Comparison of ENCODE assay signal across 1 cellular context in the genomic region with DNA sequence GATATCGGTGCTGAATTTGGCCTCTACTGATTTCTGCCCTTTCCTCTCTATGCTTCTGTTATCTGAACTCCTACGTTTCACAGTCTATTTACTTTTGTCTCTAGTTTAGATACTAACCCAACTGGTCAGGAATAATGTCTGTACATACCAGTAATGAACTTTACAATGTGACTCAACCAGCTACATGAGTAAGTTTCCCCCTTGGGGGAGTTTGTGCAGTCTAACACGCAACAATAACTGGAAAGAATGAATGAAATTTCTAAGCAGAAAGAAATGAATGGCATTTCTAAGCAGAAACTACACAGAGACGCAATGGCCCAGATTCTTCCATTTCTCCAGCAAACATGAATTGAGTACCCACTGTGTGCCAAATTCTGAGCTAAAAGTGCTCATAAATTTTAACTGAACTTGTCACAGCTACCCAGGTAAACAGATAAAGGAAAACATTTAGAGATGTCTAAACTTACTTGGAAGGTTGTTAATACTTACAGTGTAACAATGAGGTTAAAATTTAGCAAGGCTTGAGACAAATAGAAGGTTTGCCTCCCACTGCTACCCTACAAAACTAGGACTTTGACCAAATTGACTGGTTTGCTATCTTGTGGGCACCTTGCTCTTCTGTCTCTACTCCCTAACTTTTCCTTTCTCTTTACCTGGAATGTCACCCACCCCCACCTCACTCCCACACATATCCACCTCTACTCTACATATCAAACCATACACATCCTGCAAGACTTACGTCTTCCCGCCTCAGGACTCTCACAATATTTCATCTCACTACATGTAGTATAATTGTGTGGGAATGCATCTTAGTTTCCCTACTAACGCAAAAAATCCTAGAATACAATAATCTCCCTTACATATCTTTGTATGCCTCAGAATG.
TF ChIP-seq lines count a peak whose summit lies in the region.

No MANE protein-coding gene starts in this region.

TF ChIP-seq in A549, 52 proteins besides CTCF, POLR2A, EP300 and RAD21 (continued from another document):
- TF ChIP-seq, protein P1, sequence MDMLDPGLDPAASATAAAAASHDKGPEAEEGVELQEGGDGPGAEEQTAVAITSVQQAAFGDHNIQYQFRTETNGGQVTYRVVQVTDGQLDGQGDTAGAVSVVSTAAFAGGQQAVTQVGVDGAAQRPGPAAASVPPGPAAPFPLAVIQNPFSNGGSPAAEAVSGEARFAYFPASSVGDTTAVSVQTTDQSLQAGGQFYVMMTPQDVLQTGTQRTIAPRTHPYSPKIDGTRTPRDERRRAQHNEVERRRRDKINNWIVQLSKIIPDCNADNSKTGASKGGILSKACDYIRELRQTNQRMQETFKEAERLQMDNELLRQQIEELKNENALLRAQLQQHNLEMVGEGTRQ (IDR thresholded peaks at IDR 0.05), result no peak
- TF ChIP-seq, protein P2, sequence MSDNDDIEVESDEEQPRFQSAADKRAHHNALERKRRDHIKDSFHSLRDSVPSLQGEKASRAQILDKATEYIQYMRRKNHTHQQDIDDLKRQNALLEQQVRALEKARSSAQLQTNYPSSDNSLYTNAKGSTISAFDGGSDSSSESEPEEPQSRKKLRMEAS (IDR thresholded peaks at IDR 0.05), result peak; percentile 82
- TF ChIP-seq FOSB (CRISPR knock-in tag; IDR thresholded peaks at IDR 0.05) (no peak), POLR2AphosphoS2 (conservative IDR thresholded peaks at IDR 0.05; ENCODE audit: low read length) (no peak), CEBPB (IDR thresholded peaks at IDR 0.05) (peak; percentile 58 to 91), JUN (IDR thresholded peaks at IDR 0.05) (peak; percentile 93 to 96), HOXB13 (CRISPR knock-in tag; IDR thresholded peaks at IDR 0.05; ENCODE audit: low read depth) (0 out of 2 replicates have a peak, but pooled peaks have one; percentile 19), MYC (IDR thresholded peaks at IDR 0.05; ENCODE audit: borderline replicate concordance, low read length) (0 out of 2 replicates have a peak, but pooled peaks have one; percentile 33), NPAS2 (CRISPR knock-in tag; IDR thresholded peaks at IDR 0.05; ENCODE audit: borderline replicate concordance) (no peak), SMC3 (IDR thresholded peaks at IDR 0.05) (peak; percentile 40), ESRRA (IDR thresholded peaks at IDR 0.05; ENCODE audit: borderline replicate concordance, low read length) (no peak), KDM5A (IDR thresholded peaks at IDR 0.05) (no peak), JUNB (IDR thresholded peaks at IDR 0.05) (peak; percentile 95), RARB (CRISPR knock-in tag; IDR thresholded peaks at IDR 0.05) (peak; percentile 75; the same call in 1 of the 2 replicates), HOXB5 (CRISPR knock-in tag; IDR thresholded peaks at IDR 0.05) (peak; percentile 26; the same call in 1 of the 2 replicates), HOXA7 (CRISPR knock-in tag; IDR thresholded peaks at IDR 0.05) (no peak), RFX5 (IDR thresholded peaks at IDR 0.05) (no peak)
- TF ChIP-seq, protein P3, sequence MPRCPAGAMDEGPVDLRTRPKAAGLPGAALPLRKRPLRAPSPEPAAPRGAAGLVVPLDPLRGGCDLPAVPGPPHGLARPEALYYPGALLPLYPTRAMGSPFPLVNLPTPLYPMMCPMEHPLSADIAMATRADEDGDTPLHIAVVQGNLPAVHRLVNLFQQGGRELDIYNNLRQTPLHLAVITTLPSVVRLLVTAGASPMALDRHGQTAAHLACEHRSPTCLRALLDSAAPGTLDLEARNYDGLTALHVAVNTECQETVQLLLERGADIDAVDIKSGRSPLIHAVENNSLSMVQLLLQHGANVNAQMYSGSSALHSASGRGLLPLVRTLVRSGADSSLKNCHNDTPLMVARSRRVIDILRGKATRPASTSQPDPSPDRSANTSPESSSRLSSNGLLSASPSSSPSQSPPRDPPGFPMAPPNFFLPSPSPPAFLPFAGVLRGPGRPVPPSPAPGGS (IDR thresholded peaks at IDR 0.05), result peak; percentile 88; the same call in 2 of the 3 replicates
- TF ChIP-seq, protein P4, sequence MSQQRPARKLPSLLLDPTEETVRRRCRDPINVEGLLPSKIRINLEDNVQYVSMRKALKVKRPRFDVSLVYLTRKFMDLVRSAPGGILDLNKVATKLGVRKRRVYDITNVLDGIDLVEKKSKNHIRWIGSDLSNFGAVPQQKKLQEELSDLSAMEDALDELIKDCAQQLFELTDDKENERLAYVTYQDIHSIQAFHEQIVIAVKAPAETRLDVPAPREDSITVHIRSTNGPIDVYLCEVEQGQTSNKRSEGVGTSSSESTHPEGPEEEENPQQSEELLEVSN (IDR thresholded peaks at IDR 0.05; ENCODE audit: borderline replicate concordance, low read depth), result 0 out of 2 replicates have a peak, but pooled peaks have one; percentile 40
- TF ChIP-seq, protein P5, sequence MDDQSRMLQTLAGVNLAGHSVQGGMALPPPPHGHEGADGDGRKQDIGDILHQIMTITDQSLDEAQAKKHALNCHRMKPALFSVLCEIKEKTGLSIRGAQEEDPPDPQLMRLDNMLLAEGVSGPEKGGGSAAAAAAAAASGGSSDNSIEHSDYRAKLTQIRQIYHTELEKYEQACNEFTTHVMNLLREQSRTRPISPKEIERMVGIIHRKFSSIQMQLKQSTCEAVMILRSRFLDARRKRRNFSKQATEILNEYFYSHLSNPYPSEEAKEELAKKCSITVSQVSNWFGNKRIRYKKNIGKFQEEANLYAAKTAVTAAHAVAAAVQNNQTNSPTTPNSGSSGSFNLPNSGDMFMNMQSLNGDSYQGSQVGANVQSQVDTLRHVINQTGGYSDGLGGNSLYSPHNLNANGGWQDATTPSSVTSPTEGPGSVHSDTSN (IDR thresholded peaks at IDR 0.05), result peak; percentile 80; the same call in 1 of the 2 replicates
